Comparison of ENCODE assay signal across 8 cellular contexts in the genomic region with DNA sequence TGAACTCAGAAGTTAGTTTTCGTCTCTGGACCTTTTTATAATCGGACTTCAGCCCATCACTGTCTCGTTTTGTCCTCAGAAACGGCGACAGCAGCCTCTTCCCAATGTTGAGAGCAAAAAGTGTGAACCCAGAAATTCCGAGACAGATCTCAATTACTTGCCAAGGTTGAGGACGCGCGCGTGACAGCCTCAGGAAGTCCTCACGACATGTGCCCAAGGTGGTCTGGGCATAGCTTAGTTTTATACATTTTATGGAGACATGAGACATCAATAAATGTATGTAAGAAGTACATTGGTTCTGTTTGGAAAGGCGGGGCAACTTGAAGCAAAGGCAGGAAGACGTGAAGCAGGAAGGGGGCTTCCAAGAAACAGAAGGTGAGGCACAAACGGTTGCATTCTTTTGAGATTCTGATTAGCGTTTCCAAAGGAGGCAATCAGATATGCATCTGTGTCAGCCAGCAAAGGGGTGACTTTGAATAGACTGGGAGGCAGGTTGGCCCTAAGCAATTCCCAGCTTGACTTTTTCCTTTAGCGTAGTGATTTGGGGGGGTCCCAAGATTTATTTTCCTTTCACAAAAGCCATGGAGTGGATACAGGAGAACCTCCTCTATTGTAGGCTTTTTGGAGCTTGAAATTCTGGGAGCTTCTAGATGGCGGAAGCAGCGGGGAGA. TPM values are rescaled to one million over a fixed set of nuclear protein-coding genes. Genes with fewer than 3 reads are reported as not detected.
DNase-seq lines count a peak whose midpoint lies in the region; ATAC-seq and TF ChIP-seq lines count a peak whose summit lies in the region.

No MANE protein-coding gene starts in this region.

- no peak for TF ChIP-seq EP300 in gastroesophageal sphincter (IDR thresholded peaks at IDR 0.05)

- TF ChIP-seq CTCF in HFFc6 (IDR thresholded peaks at IDR 0.05) (no peak), VCaP (conservative IDR thresholded peaks at IDR 0.05) (no peak), gastroesophageal sphincter (IDR thresholded peaks at IDR 0.05) (no peak)

- H3K4me1 ChIP-seq in gastroesophageal sphincter (peaks cover 0 to 32% (median 17%) of the 10 kb centered on the region in 3 donors), rectal smooth muscle tissue (ENCODE audit: control insufficient read depth, insufficient read depth, low read length) (peaks cover 4% of the 10 kb centered on the region)

- no peaks in the 10 kb centered on the region for H3K9me3 ChIP-seq in gastroesophageal sphincter

- DNase-seq in ELF-1 (ENCODE audit: low read depth, low spot score) (peak; percentile 66), HFFc6 (no peak), SIG-M5 (lab: John Stamatoyannopoulos, UW) (no peak), NCI-H1048 (lab: John Stamatoyannopoulos, UW) (no peak), HK-2 (ENCODE audit: unreplicated experiment) (no peak)

- peak overlapping the region; percentile 87 for H3K27ac ChIP-seq in VCaP
- H3K27ac ChIP-seq in gastroesophageal sphincter = peak overlapping the region; percentile 94 to 97 (median 95)
- H3K27ac ChIP-seq in rectal smooth muscle tissue (ENCODE audit: low read depth, low read length) = peak overlapping the region; percentile 92

- H3K36me3 ChIP-seq in gastroesophageal sphincter = peaks cover 0 to 30% of the 10 kb centered on the region in 2 donors
- peaks cover 4% of the 10 kb centered on the region for H3K36me3 ChIP-seq in rectal smooth muscle tissue (ENCODE audit: control insufficient read depth, insufficient read depth, low read length)

- peak overlapping the region; percentile 87 for H3K27ac Mint-ChIP-seq in HFFc6

- H3K4me1 Mint-ChIP-seq in HFFc6 (ENCODE audit: low read depth) = peaks cover 16% of the 10 kb centered on the region

- peak overlapping the region; percentile 90 for H3K4me3 Mint-ChIP-seq in HFFc6

- 2 to 4% methylated on average over 12 to 13 of the region's 18 CpGs for WGBS in gastroesophageal sphincter (ENCODE audit: low coverage in 1 of 2), 2 donors

- H3K27me3 Mint-ChIP-seq in HFFc6 (ENCODE audit: insufficient read depth) = peaks cover 4% of the 10 kb centered on the region; the same call in 1 of the 2 replicates

- no peaks in the 10 kb centered on the region for H3K9me3 Mint-ChIP-seq in HFFc6

- peak; percentile 4 for ATAC-seq in gastroesophageal sphincter

- H3K9ac ChIP-seq in rectal smooth muscle tissue (ENCODE audit: low read length) = peak overlapping the region; percentile 69

- peak overlapping the region; percentile 67 to 85 for H3K4me3 ChIP-seq in gastroesophageal sphincter
- H3K4me3 ChIP-seq in rectal smooth muscle tissue (ENCODE audit: low read length) = peak overlapping the region; percentile 80

- no peaks in the 10 kb centered on the region for H3K36me3 Mint-ChIP-seq in HFFc6 (ENCODE audit: low read depth)

- H3K27me3 ChIP-seq in gastroesophageal sphincter = no peaks in the 10 kb centered on the region
- no peaks in the 10 kb centered on the region for H3K27me3 ChIP-seq in rectal smooth muscle tissue (ENCODE audit: control insufficient read depth, insufficient read depth, low read length)

- TF ChIP-seq POLR2A in gastroesophageal sphincter (IDR thresholded peaks at IDR 0.05) = no peak

RNA-seq across cellular contexts. Expression of gene ZNF747, which starts 0.6 kb away (rescaled TPM):
- 1 to 10 TPM; 3.2 to 4.7 (median 3.8) TPM for total RNA-seq in HFFc6 (2021; fragmentation: NEBNext Ultra II Directional; extraction: Animal tissue kit (Norgen Biotek cat#: 25700))
- 10 to 100 TPM; 15.3 to 31.6 (median 19.3) TPM for total RNA-seq in gastroesophageal sphincter

RNA-seq across cellular contexts. Expression of gene ZNF768, which starts 8.9 kb away (rescaled TPM):
- total RNA-seq in HFFc6 (2021; fragmentation: NEBNext Ultra II Directional; extraction: Animal tissue kit (Norgen Biotek cat#: 25700)) = 10 to 100 TPM; 19.8 to 22.8 (median 20.8) TPM
- 10 to 100 TPM; 41.3 to 87.8 (median 50.9) TPM for total RNA-seq in gastroesophageal sphincter

RNA-seq across cellular contexts. Expression of gene ZNF764, which starts 22.9 kb away (rescaled TPM):
- total RNA-seq in HFFc6 (2021; fragmentation: NEBNext Ultra II Directional; extraction: Animal tissue kit (Norgen Biotek cat#: 25700)) = 1 to 10 TPM; 5.1 to 6.8 (median 5.7) TPM
- 10 to 100 TPM in 2 of 4 donors, 1 to 10 TPM in 2; 6.3 to 13.1 (median 9.3) TPM for total RNA-seq in gastroesophageal sphincter

RNA-seq across cellular contexts. Expression of gene ZNF688, which starts 36.3 kb away (rescaled TPM):
- total RNA-seq in HFFc6 (2021; fragmentation: NEBNext Ultra II Directional; extraction: Animal tissue kit (Norgen Biotek cat#: 25700)) = 10 to 100 TPM in 1 of 6 experiments, 1 to 10 TPM in 5; 5.9 to 10.4 (median 7.6) TPM
- 10 to 100 TPM; 15.9 to 22.1 (median 20.8) TPM for total RNA-seq in gastroesophageal sphincter

RNA-seq across cellular contexts. Expression of gene ZNF785, which starts 50.3 kb away (rescaled TPM):
- 10 to 100 TPM in 3 of 6 experiments, 1 to 10 TPM in 3; 7.3 to 12.2 (median 10.1) TPM for total RNA-seq in HFFc6 (2021; fragmentation: NEBNext Ultra II Directional; extraction: Animal tissue kit (Norgen Biotek cat#: 25700))
- 10 to 100 TPM in 3 of 4 donors, 1 to 10 TPM in 1; 6.9 to 17.0 (median 12.2) TPM for total RNA-seq in gastroesophageal sphincter
